Comparison of ENCODE assay signal across 1 cellular context in the genomic region with DNA sequence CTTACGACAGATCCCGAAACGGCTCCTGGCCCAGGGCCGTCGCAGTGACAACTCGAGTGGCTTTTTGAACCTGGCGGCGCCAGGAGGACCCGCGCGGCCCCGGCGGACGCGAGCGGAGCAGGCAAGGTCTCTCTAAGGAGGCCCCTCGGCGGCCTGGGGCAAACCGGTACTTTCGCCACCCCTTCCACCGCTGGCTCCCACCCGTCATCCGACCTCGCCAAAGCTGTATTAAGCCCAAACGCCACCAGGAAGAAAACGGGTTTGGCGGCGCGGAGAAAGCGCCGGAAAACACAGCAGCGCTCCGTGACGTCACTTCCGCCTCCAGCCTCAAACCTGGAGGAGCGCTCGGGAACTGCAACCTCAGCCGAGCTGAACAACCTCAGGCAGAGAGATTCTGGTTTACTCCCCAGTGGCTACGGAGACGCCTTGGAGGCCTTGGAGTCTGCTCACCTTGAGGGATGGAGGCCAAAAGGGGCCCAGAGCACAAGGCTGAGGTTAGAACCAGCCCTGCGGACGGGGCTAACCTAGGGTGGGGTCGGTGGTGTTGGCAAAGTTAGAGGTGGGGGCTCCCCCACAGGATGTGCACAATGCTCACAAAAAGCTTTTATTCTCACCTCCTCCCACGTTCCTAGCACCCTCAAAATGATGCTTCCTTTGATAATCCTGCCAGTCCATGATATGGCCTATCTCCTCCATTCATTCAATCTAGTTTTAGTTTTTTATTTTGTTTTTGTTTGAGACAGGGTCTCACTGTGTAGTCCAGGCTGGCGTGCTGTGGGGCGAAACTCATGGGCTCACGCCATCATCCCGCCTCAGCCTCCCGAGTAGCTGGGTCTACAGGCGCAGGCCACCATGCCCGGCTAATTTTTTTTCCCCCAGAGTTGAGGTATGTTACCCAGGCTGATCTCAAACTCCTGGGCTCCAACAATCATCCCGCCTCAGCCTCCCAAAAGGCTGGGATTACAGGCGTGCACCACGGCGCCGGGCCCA.
TF ChIP-seq lines count a peak whose summit lies in the region.

A gene (minus strand): TSS at position 295 of the 990 bp plus-strand sequence. CDS start 15,484 bp downstream, outside the sequence.

TF ChIP-seq in HCT116, 20 proteins besides CTCF, POLR2A, EP300 and RAD21 (continued from another document):
- TF ChIP-seq, protein P1, sequence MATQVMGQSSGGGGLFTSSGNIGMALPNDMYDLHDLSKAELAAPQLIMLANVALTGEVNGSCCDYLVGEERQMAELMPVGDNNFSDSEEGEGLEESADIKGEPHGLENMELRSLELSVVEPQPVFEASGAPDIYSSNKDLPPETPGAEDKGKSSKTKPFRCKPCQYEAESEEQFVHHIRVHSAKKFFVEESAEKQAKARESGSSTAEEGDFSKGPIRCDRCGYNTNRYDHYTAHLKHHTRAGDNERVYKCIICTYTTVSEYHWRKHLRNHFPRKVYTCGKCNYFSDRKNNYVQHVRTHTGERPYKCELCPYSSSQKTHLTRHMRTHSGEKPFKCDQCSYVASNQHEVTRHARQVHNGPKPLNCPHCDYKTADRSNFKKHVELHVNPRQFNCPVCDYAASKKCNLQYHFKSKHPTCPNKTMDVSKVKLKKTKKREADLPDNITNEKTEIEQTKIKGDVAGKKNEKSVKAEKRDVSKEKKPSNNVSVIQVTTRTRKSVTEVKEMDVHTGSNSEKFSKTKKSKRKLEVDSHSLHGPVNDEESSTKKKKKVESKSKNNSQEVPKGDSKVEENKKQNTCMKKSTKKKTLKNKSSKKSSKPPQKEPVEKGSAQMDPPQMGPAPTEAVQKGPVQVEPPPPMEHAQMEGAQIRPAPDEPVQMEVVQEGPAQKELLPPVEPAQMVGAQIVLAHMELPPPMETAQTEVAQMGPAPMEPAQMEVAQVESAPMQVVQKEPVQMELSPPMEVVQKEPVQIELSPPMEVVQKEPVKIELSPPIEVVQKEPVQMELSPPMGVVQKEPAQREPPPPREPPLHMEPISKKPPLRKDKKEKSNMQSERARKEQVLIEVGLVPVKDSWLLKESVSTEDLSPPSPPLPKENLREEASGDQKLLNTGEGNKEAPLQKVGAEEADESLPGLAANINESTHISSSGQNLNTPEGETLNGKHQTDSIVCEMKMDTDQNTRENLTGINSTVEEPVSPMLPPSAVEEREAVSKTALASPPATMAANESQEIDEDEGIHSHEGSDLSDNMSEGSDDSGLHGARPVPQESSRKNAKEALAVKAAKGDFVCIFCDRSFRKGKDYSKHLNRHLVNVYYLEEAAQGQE (IDR thresholded peaks at IDR 0.05; ENCODE audit: low read depth): no peak
- peak; percentile 80 for TF ChIP-seq POLR2AphosphoS5 (IDR thresholded peaks at IDR 0.05; ENCODE audit: low read depth, low read length)
- TF ChIP-seq EGR1 (IDR thresholded peaks at IDR 0.05; ENCODE audit: low read depth): no peak
- TF ChIP-seq ZFX (IDR thresholded peaks at IDR 0.05): no peak
- TF ChIP-seq, protein P2, sequence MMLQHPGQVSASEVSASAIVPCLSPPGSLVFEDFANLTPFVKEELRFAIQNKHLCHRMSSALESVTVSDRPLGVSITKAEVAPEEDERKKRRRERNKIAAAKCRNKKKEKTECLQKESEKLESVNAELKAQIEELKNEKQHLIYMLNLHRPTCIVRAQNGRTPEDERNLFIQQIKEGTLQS (IDR thresholded peaks at IDR 0.05): no peak
- no peak for TF ChIP-seq JUND (IDR thresholded peaks at IDR 0.05)
- TF ChIP-seq CEBPB (IDR thresholded peaks at IDR 0.05; ENCODE audit: low read depth): no peak
- TF ChIP-seq, protein P3, sequence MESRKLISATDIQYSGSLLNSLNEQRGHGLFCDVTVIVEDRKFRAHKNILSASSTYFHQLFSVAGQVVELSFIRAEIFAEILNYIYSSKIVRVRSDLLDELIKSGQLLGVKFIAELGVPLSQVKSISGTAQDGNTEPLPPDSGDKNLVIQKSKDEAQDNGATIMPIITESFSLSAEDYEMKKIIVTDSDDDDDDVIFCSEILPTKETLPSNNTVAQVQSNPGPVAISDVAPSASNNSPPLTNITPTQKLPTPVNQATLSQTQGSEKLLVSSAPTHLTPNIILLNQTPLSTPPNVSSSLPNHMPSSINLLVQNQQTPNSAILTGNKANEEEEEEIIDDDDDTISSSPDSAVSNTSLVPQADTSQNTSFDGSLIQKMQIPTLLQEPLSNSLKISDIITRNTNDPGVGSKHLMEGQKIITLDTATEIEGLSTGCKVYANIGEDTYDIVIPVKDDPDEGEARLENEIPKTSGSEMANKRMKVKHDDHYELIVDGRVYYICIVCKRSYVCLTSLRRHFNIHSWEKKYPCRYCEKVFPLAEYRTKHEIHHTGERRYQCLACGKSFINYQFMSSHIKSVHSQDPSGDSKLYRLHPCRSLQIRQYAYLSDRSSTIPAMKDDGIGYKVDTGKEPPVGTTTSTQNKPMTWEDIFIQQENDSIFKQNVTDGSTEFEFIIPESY (IDR thresholded peaks at IDR 0.05; ENCODE audit: extremely low read depth, insufficient replicate concordance, low read length): no peak
TF ChIP-seq in HCT116: peak in this region for 6.
